ENCODE assay signal across 8 cellular contexts in genomic region chr4:38860788-38861424, GRCh38. TPM values are rescaled to one million over a fixed set of nuclear protein-coding genes. Genes with fewer than 3 reads are reported as not detected.
DNase-seq lines count a peak whose midpoint lies in the region; ATAC-seq and TF ChIP-seq lines count a peak whose summit lies in the region.

No MANE protein-coding gene starts in this region.

- 35 to 37% methylated on average over 5 of the region's 5 CpGs for WGBS in lower leg skin, 2 donors

- H3K4me3 Mint-ChIP-seq in neural crest cell, result no peak overlapping the region

- intact Hi-C loops in lower leg skin (cut with DNase I; ENCODE audit: low total_unique reads), result no loop called here

- TF ChIP-seq CTCF in neural crest cell (conservative IDR thresholded peaks at IDR 0.05), result peak; percentile 75
- TF ChIP-seq CTCF in lower leg skin (IDR thresholded peaks at IDR 0.05), result no peak

- peaks cover 5% of the 10 kb centered on the region for H3K27me3 Mint-ChIP-seq in neural crest cell (ENCODE audit: low read depth)

- no peaks in the 10 kb centered on the region for H3K36me3 Mint-ChIP-seq in neural crest cell (ENCODE audit: low read depth)

- DNase-seq in CMK (ENCODE audit: low read depth) (peak; percentile 56), LHCN-M2 (ENCODE audit: low read depth) (peak; percentile 44), dermis blood vessel endothelial cell (peak; percentile 79), neural crest cell (ENCODE audit: low read depth, low spot score) (peak; percentile 14), lower leg skin (ENCODE audit: low spot score in 2 of 2) (no peak), cerebellum (ENCODE audit: low spot score) (no peak)

- ATAC-seq in GM19395 (IDR thresholded peaks at IDR 0.05; ENCODE audit: unreplicated experiment), result peak; percentile 51
- ATAC-seq in activated CD4-positive, CD25-positive, alpha-beta regulatory T cell treated with anti-CD3 and anti-CD28 coated beads, Interleukin-2, amount 50 U/mL, for 24 hours, result peak; percentile 28 to 38

- no peak overlapping the region for H3K4me3 ChIP-seq in lower leg skin (ENCODE audit: low read depth, poor library complexity, severe bottlenecking)

- no peak for TF ChIP-seq POLR2A in lower leg skin (IDR thresholded peaks at IDR 0.05)

- peaks cover 20% of the 10 kb centered on the region for H3K4me1 Mint-ChIP-seq in neural crest cell

- no peak overlapping the region for H3K27ac Mint-ChIP-seq in neural crest cell (ENCODE audit: unreplicated experiment)

- H3K9me3 Mint-ChIP-seq in neural crest cell, result no peaks in the 10 kb centered on the region

RNA-seq across cellular contexts. Expression of gene TLR6, which starts 4.3 kb away (rescaled TPM):
- total RNA-seq in LHCN-M2 (2014; rRNA removed), result 2.9 and 3.7 TPM in 2 replicates
- 0.49 TPM for polyA plus RNA-seq in LHCN-M2 (2012)
- 0.17 and 1.4 TPM in 2 replicates for total RNA-seq in dermis blood vessel endothelial cell
- total RNA-seq in neural crest cell, result 0.11 and 0.19 TPM in 2 replicates
- 1 to 10 TPM; 1.1 to 4.0 (median 2.2) TPM for total RNA-seq in lower leg skin
- total RNA-seq in cerebellum, result 3.0 TPM

RNA-seq across cellular contexts. Expression of gene FAM114A1, which starts 6.7 kb away (rescaled TPM):
- 208 and 240 TPM in 2 replicates for total RNA-seq in LHCN-M2 (2014; rRNA removed)
- 107 TPM for polyA plus RNA-seq in LHCN-M2 (2012)
- 141 and 167 TPM in 2 replicates for total RNA-seq in dermis blood vessel endothelial cell
- 11.3 and 13.4 TPM in 2 replicates for total RNA-seq in neural crest cell
- total RNA-seq in lower leg skin, result 10 to 100 TPM; 49.8 to 71.0 (median 54.6) TPM
- total RNA-seq in cerebellum, result 12.0 TPM

RNA-seq across cellular contexts. Expression of gene TLR1, which starts 56.3 kb away (rescaled TPM):
- total RNA-seq in LHCN-M2 (2014; rRNA removed) (2.7 and 2.9 TPM in 2 replicates), dermis blood vessel endothelial cell (3.1 and 6.9 TPM in 2 replicates), neural crest cell (not detected in 2 replicates), lower leg skin (10 to 100 TPM in 2 of 4 donors, 1 to 10 TPM in 2; 4.4 to 10.9 (median 7.3) TPM), cerebellum (3.8 TPM)
- 0.61 TPM for polyA plus RNA-seq in LHCN-M2 (2012)

Comparison
In these comparisons a context has a peak if more than half of its experiments do, and no peak if none do; other contexts are left out.
1. DNase-seq: peak in CMK (single experiment), LHCN-M2 (single experiment), dermis blood vessel endothelial cell (single experiment) and neural crest cell (single experiment); none in lower leg skin (0 of 2) and cerebellum (single experiment).